12 cellular contexts compared by ENCODE assay signal in genomic region chr1:75722966-75723365, GRCh38. TPM values are rescaled to one million over a fixed set of nuclear protein-coding genes. Genes with fewer than 3 reads are reported as not detected.
A peak's percentile ranks its signal among the peaks of the same experiment; 100 is the strongest.
DNase-seq lines count a peak whose midpoint lies in the region; ATAC-seq and TF ChIP-seq lines count a peak whose summit lies in the region.
"Had no signal": no experiment of that assay in that cellular context is flagged by ENCODE, and none has a peak within 500 bp of the region (broad histone marks: within the 10 kb centered on the region; RNA-seq: fewer than 3 reads in every experiment).

No MANE protein-coding gene starts in this region.

- intact Hi-C loops in CD8-positive, alpha-beta T cell (cut with DNase I, micrococcal nuclease), result loop anchor here (2.0 to 10.0 kb wide), 7 partner anchors 349 to 1962 kb away; partner anchors contain the start of genes FPGT (in 2 of the 2), LRRIQ3 (in 2 of the 2), ST6GALNAC3 (in 2 of the 2) and ZZZ3 (in 2 of the 2)

- no peak for DNase-seq in CD8-positive, alpha-beta T cell
- DNase-seq in HFFc6 (no peak), upper lobe of left lung (no peak), 8988T (no peak), NOMO-1 treated with dmso at 0.1 percent for 144 hours (lab: John Stamatoyannopoulos, UW; ENCODE audit: unreplicated experiment) (no peak)
- DNase-seq: activated CD4-positive, alpha-beta T cell treated with anti-CD3 and anti-CD28 coated beads for 1 hour; amygdala; mucosa of descending colon; NCI-H524; SIG-M5 had no signal

- no peaks in the 10 kb centered on the region for H4K20me1 ChIP-seq in neural cell (ENCODE audit: insufficient read depth)

- no peak overlapping the region for H2AFZ ChIP-seq in neural cell (ENCODE audit: low read depth, low read length)

- H3K4me3 Mint-ChIP-seq in CD8-positive, alpha-beta T cell, result peak overlapping the region; percentile 98
- H3K4me3 Mint-ChIP-seq in HFFc6, result peak overlapping the region; percentile 100; the same call in 1 of the 2 replicates
- H3K4me3 Mint-ChIP-seq in brain, result peak overlapping the region; percentile 97 to 100 (median 99)

- no peaks in the 10 kb centered on the region for H3K9me2 ChIP-seq in neural cell (ENCODE audit: insufficient read depth, low read length)

- H3K9me3 ChIP-seq in CD8-positive, alpha-beta T cell (ENCODE audit: low read length), result no peaks in the 10 kb centered on the region
- H3K9me3 ChIP-seq in neural cell (ENCODE audit: low read length) (no peaks in the 10 kb centered on the region), upper lobe of left lung (no peaks in the 10 kb centered on the region)
- H3K9me3 ChIP-seq: mucosa of descending colon had no signal

- TF ChIP-seq CTCF in CD8-positive, alpha-beta T cell (IDR thresholded peaks at IDR 0.05), result no peak
- TF ChIP-seq CTCF in HFFc6 (IDR thresholded peaks at IDR 0.05) (no peak), brain (conservative IDR thresholded peaks at IDR 0.05) (no peak), neural cell (IDR thresholded peaks at IDR 0.05; ENCODE audit: poor library complexity, severe bottlenecking) (no peak), upper lobe of left lung (IDR thresholded peaks at IDR 0.05) (no peak)

- POLR2A ChIA-PET in CD8-positive, alpha-beta T cell (lab: Charles Lee), result no interaction called here

- no peak overlapping the region for H3K27ac ChIP-seq in CD8-positive, alpha-beta T cell (ENCODE audit: low read depth, low read length)
- no peak overlapping the region for H3K27ac ChIP-seq in neural cell (ENCODE audit: low read length)
- H3K27ac ChIP-seq in upper lobe of left lung, result no peak overlapping the region

- TF ChIP-seq RAD21 in neural cell (conservative IDR thresholded peaks at IDR 0.05), result no peak

- no peak for ATAC-seq in CD8-positive, alpha-beta T cell
- no peak for ATAC-seq in upper lobe of left lung (ENCODE audit: low FRiP score in 2 of 2)
- ATAC-seq: mucosa of descending colon had no signal

- no peak overlapping the region for H3K4me2 ChIP-seq in neural cell (ENCODE audit: low read length)

- H3K36me3 ChIP-seq in CD8-positive, alpha-beta T cell (ENCODE audit: insufficient read depth, low read length), result no peaks in the 10 kb centered on the region
- no peaks in the 10 kb centered on the region for H3K36me3 ChIP-seq in neural cell (ENCODE audit: insufficient read depth, low read length)
- H3K36me3 ChIP-seq in upper lobe of left lung, result no peaks in the 10 kb centered on the region

- H3K27me3 Mint-ChIP-seq in CD8-positive, alpha-beta T cell (ENCODE audit: low read depth), result no peaks in the 10 kb centered on the region
- H3K27me3 Mint-ChIP-seq in HFFc6 (ENCODE audit: insufficient read depth) (no peaks in the 10 kb centered on the region; the same call in 1 of the 2 replicates), brain (peaks cover 15% of the 10 kb centered on the region)

- H3K9ac ChIP-seq in neural cell (ENCODE audit: low read length), result peak overlapping the region; percentile 82

- peaks cover 30% of the 10 kb centered on the region for H3K79me2 ChIP-seq in neural cell (replicated peaks; ENCODE audit: insufficient read depth, low read length)

- no peaks in the 10 kb centered on the region for H3K9me3 Mint-ChIP-seq in CD8-positive, alpha-beta T cell
- H3K9me3 Mint-ChIP-seq in HFFc6, result no peaks in the 10 kb centered on the region
- H3K9me3 Mint-ChIP-seq in brain, result peaks cover 0 to 3% (median 0%) of the 10 kb centered on the region in 5 experiments

- CTCF ChIA-PET in CD8-positive, alpha-beta T cell (lab: Charles Lee), result no interaction called here

- TF ChIP-seq POLR2A in upper lobe of left lung (IDR thresholded peaks at IDR 0.05), result no peak

- no peak overlapping the region for H3K27ac Mint-ChIP-seq in CD8-positive, alpha-beta T cell
- H3K27ac Mint-ChIP-seq in HFFc6 (no peak overlapping the region; the same call in 1 of the 2 replicates), brain (peak overlapping the region; percentile 89 to 99 (median 98))

- H3F3A ChIP-seq in neural cell (ENCODE audit: insufficient read depth, low read length, poor library complexity, severe bottlenecking), result no peaks in the 10 kb centered on the region

- no peak overlapping the region for H3K4me3 ChIP-seq in CD8-positive, alpha-beta T cell (ENCODE audit: low read depth, low read length)
- peak overlapping the region; percentile 93 for H3K4me3 ChIP-seq in neural cell (ENCODE audit: low read length)
- no peak overlapping the region for H3K4me3 ChIP-seq in upper lobe of left lung
- H3K4me3 ChIP-seq: mucosa of descending colon had no signal

- H3K36me3 Mint-ChIP-seq in CD8-positive, alpha-beta T cell, result peaks cover 6% of the 10 kb centered on the region
- H3K36me3 Mint-ChIP-seq in HFFc6 (ENCODE audit: low read depth) (peaks cover 6% of the 10 kb centered on the region; the same call in 1 of the 2 replicates), brain (no peaks in the 10 kb centered on the region)

- TF ChIP-seq EP300 in neural cell (conservative IDR thresholded peaks at IDR 0.05; ENCODE audit: poor library complexity, severe bottlenecking), result no peak
- TF ChIP-seq EP300 in upper lobe of left lung (IDR thresholded peaks at IDR 0.05), result no peak

- peaks cover 55% of the 10 kb centered on the region for H3K4me1 Mint-ChIP-seq in CD8-positive, alpha-beta T cell (ENCODE audit: low read depth)
- H3K4me1 Mint-ChIP-seq in HFFc6 (ENCODE audit: low read depth), result peaks cover 40% of the 10 kb centered on the region
- H3K4me1 Mint-ChIP-seq in brain, result peaks cover 40% of the 10 kb centered on the region

- H3K27me3 ChIP-seq in CD8-positive, alpha-beta T cell (ENCODE audit: insufficient read depth, low read length), result no peaks in the 10 kb centered on the region
- no peaks in the 10 kb centered on the region for H3K27me3 ChIP-seq in neural cell (ENCODE audit: insufficient read depth, low read depth, low read length)
- no peaks in the 10 kb centered on the region for H3K27me3 ChIP-seq in upper lobe of left lung

- WGBS in upper lobe of left lung, 2 donors, result 95 to 97% methylated on average over 9 of the region's 9 CpGs

- H3K4me1 ChIP-seq in CD8-positive, alpha-beta T cell (ENCODE audit: insufficient read depth, low read length), result peaks cover 34% of the 10 kb centered on the region
- peaks cover 0 to 18% (median 18%) of the 10 kb centered on the region in 4 donors for H3K4me1 ChIP-seq in upper lobe of left lung

TF ChIP-seq in neural cell, 6 proteins besides CTCF, POLR2A, EP300 and RAD21:
- TF ChIP-seq MXI1 (conservative IDR thresholded peaks at IDR 0.05; ENCODE audit: poor library complexity, severe bottlenecking) (no peak), EZH2 (IDR thresholded peaks at IDR 0.05; ENCODE audit: borderline replicate concordance, insufficient read depth, low read length, poor library complexity, severe bottlenecking) (no peak), TAF1 (IDR thresholded peaks at IDR 0.05; ENCODE audit: low read depth) (no peak), POLR2AphosphoS5 (IDR thresholded peaks at IDR 0.05) (no peak), SMC3 (conservative IDR thresholded peaks at IDR 0.05; ENCODE audit: poor library complexity) (no peak), REST (IDR thresholded peaks at IDR 0.05; ENCODE audit: borderline replicate concordance) (no peak)

RNA-seq across cellular contexts. Expression of gene ACADM, which starts 1.5 kb away (rescaled TPM):
- total RNA-seq in CD8-positive, alpha-beta T cell, result 1 to 10 TPM; 5.8 to 6.0 TPM
- 10 to 100 TPM; 28.9 to 36.1 (median 32.7) TPM for total RNA-seq in HFFc6 (2021; fragmentation: NEBNext Ultra II Directional; extraction: Animal tissue kit (Norgen Biotek cat#: 25700))
- 29.1 TPM for polyA plus RNA-seq in brain (ENCODE audit: insufficient read depth, low read depth, low replicate concordance)
- 218 and 230 TPM in 2 replicates for polyA plus RNA-seq in neural cell
- polyA minus RNA-seq in neural cell, result 82.3 and 98.1 TPM in 2 replicates
- total RNA-seq in upper lobe of left lung, result 10 to 100 TPM; 18.9 to 50.2 (median 39.7) TPM

Comparison
In these comparisons a context has a peak if more than half of its experiments do, and no peak if none do; other contexts are left out.
1. H3K27ac Mint-ChIP-seq: peak in brain (5 of 5); none in CD8-positive, alpha-beta T cell (single experiment) and HFFc6 (single experiment).
2. Peak in every context shown above with its lines, with median percentiles within 50 percentile points of each other: H3K4me3 Mint-ChIP-seq.